Comparison of ENCODE assay signal across 8 cellular contexts in the genomic region with DNA sequence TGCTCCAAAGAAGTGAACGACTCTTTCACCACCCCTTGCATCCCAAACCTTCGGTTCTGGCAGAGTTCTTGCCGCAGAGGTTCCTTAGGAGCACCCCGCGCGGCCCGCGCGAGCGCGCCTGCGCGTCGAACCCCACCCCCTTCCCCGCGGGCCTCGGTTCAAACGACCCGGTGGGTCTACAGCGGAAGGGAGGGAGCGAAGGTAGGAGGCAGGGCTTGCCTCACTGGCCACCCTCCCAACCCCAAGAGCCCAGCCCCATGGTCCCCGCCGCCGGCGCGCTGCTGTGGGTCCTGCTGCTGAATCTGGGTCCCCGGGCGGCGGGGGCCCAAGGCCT. TPM values are rescaled to one million over a fixed set of nuclear protein-coding genes. Genes with fewer than 3 reads are reported as not detected.
DNase-seq lines count a peak whose midpoint lies in the region; ATAC-seq and TF ChIP-seq lines count a peak whose summit lies in the region.

A gene with protein sequence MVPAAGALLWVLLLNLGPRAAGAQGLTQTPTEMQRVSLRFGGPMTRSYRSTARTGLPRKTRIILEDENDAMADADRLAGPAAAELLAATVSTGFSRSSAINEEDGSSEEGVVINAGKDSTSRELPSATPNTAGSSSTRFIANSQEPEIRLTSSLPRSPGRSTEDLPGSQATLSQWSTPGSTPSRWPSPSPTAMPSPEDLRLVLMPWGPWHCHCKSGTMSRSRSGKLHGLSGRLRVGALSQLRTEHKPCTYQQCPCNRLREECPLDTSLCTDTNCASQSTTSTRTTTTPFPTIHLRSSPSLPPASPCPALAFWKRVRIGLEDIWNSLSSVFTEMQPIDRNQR (plus strand): TSS at position 161 of the 334 bp plus-strand sequence. CDS start 97 bp downstream, at position 258.

- peaks cover 2% of the 10 kb centered on the region; the same call in 1 of the 2 replicates for H4K20me1 ChIP-seq in DOHH2 (ENCODE audit: control insufficient read depth, insufficient read depth, low read depth, low read length)
- H4K20me1 ChIP-seq in smooth muscle cell (ENCODE audit: low read depth), result no peaks in the 10 kb centered on the region

- H3K9me2 ChIP-seq in DOHH2 (replicated peaks; ENCODE audit: control insufficient read depth, low read length), result no peaks in the 10 kb centered on the region

- H3F3A ChIP-seq in DOHH2 (ENCODE audit: control insufficient read depth, insufficient read depth) (peaks cover 33% of the 10 kb centered on the region), smooth muscle cell (ENCODE audit: low read depth) (peaks cover 23% of the 10 kb centered on the region)

- TF ChIP-seq CTCF in DOHH2 (IDR thresholded peaks at IDR 0.05; ENCODE audit: low read depth, low read length, poor library complexity, severe bottlenecking) (no peak), WI38 (IDR thresholded peaks at IDR 0.05; ENCODE audit: low read depth, low read length) (no peak), smooth muscle cell (IDR thresholded peaks at IDR 0.05; ENCODE audit: borderline replicate concordance, insufficient read depth, poor library complexity, severe bottlenecking) (no peak)

- peak within 1 kb of the TSS; percentile 62 for H3K9ac ChIP-seq in smooth muscle cell (ENCODE audit: low read depth)

- H3K4me3 ChIP-seq in DOHH2 (ENCODE audit: low read length) (peak within 1 kb of the TSS; percentile 87), H7 (ENCODE audit: insufficient read depth, low read depth, low read length) (peak within 1 kb of the TSS; percentile 64), WI38 (ENCODE audit: low read depth, low read length) (peak within 1 kb of the TSS; percentile 65), smooth muscle cell (peak within 1 kb of the TSS; percentile 69)

- H3K4me2 ChIP-seq in DOHH2 (ENCODE audit: low read length) (peak within 1 kb of the TSS; percentile 92), smooth muscle cell (peak within 1 kb of the TSS; percentile 89)

- no peak for ATAC-seq in HG02870 (IDR thresholded peaks at IDR 0.05; ENCODE audit: unreplicated experiment)

- H3K27ac ChIP-seq in DOHH2 (ENCODE audit: low read depth, low read length) (no peak within 1 kb of the TSS), smooth muscle cell (ENCODE audit: low read depth) (peak within 1 kb of the TSS; percentile 45)

- H3K79me2 ChIP-seq in DOHH2 (ENCODE audit: control insufficient read depth, low read length), result no peaks in the 10 kb centered on the region
- H3K79me2 ChIP-seq in smooth muscle cell (ENCODE audit: low read depth), result no peaks in the 10 kb centered on the region

- H2AFZ ChIP-seq in smooth muscle cell (ENCODE audit: low read depth), result peak within 1 kb of the TSS; percentile 23

- H3K27me3 ChIP-seq in DOHH2 (ENCODE audit: control insufficient read depth, low read length) (no peaks in the 10 kb centered on the region), H7 (ENCODE audit: control insufficient read depth, insufficient read depth, low read length) (no peaks in the 10 kb centered on the region), smooth muscle cell (ENCODE audit: low read depth) (no peaks in the 10 kb centered on the region)

- DNase-seq in H7, result peak; percentile 98
- DNase-seq in NCI-H187 treated with DMSO at 0.1 percent for 48 hours (lab: John Stamatoyannopoulos, UW), result peak; percentile 60
- peak; percentile 89 for DNase-seq in cerebellum (ENCODE audit: low spot score)
- peak; percentile 89 for DNase-seq in islet precursor cell
- DNase-seq in smooth muscle cell (lab: John Stamatoyannopoulos, UW; ENCODE audit: unreplicated experiment), result peak; percentile 50

- peaks cover 17% of the 10 kb centered on the region for H3K4me1 ChIP-seq in DOHH2 (ENCODE audit: control insufficient read depth, low read length)
- H3K4me1 ChIP-seq in smooth muscle cell (ENCODE audit: low read depth), result no peaks in the 10 kb centered on the region

- peaks cover 21% of the 10 kb centered on the region for H3K36me3 ChIP-seq in DOHH2 (ENCODE audit: control insufficient read depth, low read length)
- H3K36me3 ChIP-seq in H7 (replicated peaks; ENCODE audit: control insufficient read depth, insufficient read depth, low read length), result peaks cover 5% of the 10 kb centered on the region
- H3K36me3 ChIP-seq in smooth muscle cell (ENCODE audit: low read depth), result no peaks in the 10 kb centered on the region

- under 1% methylated on average over 28 of the region's 29 CpGs for WGBS in smooth muscle cell (ENCODE audit: low lambda C conversion rate)

- H3K9me3 ChIP-seq in DOHH2 (ENCODE audit: control insufficient read depth, insufficient read depth, low read length), result no peaks in the 10 kb centered on the region
- H3K9me3 ChIP-seq in smooth muscle cell (replicated peaks; ENCODE audit: low read depth), result no peaks in the 10 kb centered on the region

RNA-seq across cellular contexts. Expression of the gene that starts here (rescaled TPM):
- 4.7 and 5.9 TPM in 2 replicates for total RNA-seq in H7 (2014; rRNA removed; shearing (Covaris generic))
- total RNA-seq in cerebellum (2.9 TPM), smooth muscle cell (1.2 and 1.6 TPM in 2 replicates)
- 4.4 and 8.0 TPM in 2 replicates for polyA plus RNA-seq in smooth muscle cell
